In the genomic region with DNA sequence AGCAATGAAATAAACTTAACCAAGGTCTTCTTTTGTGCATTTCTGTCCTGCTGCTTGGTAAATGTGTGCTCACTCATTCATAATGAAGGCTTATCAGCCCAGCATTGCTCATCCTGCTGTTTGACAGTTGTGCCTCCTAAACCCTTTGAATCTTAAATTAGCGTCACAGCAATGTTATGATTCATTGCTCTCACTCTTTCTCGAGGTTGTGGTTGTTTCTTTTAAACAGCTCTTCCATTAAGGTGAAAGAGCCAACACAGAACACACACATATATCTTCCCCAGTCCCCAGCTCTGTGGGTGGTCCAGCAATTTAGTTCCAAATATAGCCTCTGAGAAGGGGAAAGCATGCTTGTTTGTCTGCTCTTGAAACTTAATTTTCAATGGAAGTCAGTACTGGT, we compare ENCODE assay signal across 12 cellular contexts.
A peak's percentile ranks its signal among the peaks of the same experiment; 100 is the strongest.
DNase-seq lines count a peak whose midpoint lies in the region; ATAC-seq and TF ChIP-seq lines count a peak whose summit lies in the region.
"Had no signal": no experiment of that assay in that cellular context is flagged by ENCODE, and none has a peak within 500 bp of the region (broad histone marks: within the 10 kb centered on the region; RNA-seq: fewer than 3 reads in every experiment).

No MANE protein-coding gene starts in this region.

- no peak overlapping the region for H3K4me3 ChIP-seq in BLaER1 treated with 17β-estradiol and CSF1 and Interleukin-3, amounts not matched to agents 10 nM and 100 nM
- H3K4me3 ChIP-seq in adipocyte (ENCODE audit: low read length) = no peak overlapping the region

- no peaks in the 10 kb centered on the region for H4K20me1 ChIP-seq in BLaER1 treated with 17β-estradiol and CSF1 and Interleukin-3, amounts not matched to agents 10 nM and 100 nM

- CTCF ChIA-PET in HEK293T (lab: Yijun Ruan, JAX) = no interaction called here

- no peaks in the 10 kb centered on the region for H3K36me3 ChIP-seq in BLaER1 treated with 17β-estradiol and CSF1 and Interleukin-3, amounts not matched to agents 10 nM and 100 nM
- H3K36me3 ChIP-seq in adipocyte (ENCODE audit: control insufficient read depth, insufficient read depth, low read length, severe bottlenecking) = no peaks in the 10 kb centered on the region

- H3K27ac ChIP-seq in BLaER1 treated with 17β-estradiol and CSF1 and Interleukin-3, amounts not matched to agents 10 nM and 100 nM = peak overlapping the region in 4 of 11 experiments; percentile 4 to 46 (median 29); a peak in 4 of 22 replicates

- peaks cover 13 to 25% (median 15%) of the 10 kb centered on the region in 11 experiments; a peak in 18 of 22 replicates for H3K9me3 ChIP-seq in BLaER1 treated with 17β-estradiol and CSF1 and Interleukin-3, amounts not matched to agents 10 nM and 100 nM (replicated peaks in 1 of 11)
- H3K9me3 ChIP-seq in adipocyte (ENCODE audit: control insufficient read depth, low read length) = no peaks in the 10 kb centered on the region

- H3K4me1 ChIP-seq in BLaER1 treated with 17β-estradiol and CSF1 and Interleukin-3, amounts not matched to agents 10 nM and 100 nM = peaks cover 0 to 63% (median 34%) of the 10 kb centered on the region in 10 experiments; a peak in 16 of 20 replicates
- H3K4me1 ChIP-seq in adipocyte (ENCODE audit: control insufficient read depth, insufficient read depth, low read length) = peaks cover 6% of the 10 kb centered on the region

- POLR2A ChIA-PET in HEK293T (lab: Yijun Ruan, JAX) = no interaction called here

- peak overlapping the region in 8 of 11 experiments; percentile 31 to 77 (median 60); a peak in 16 of 22 replicates for H3K4me2 ChIP-seq in BLaER1 treated with 17β-estradiol and CSF1 and Interleukin-3, amounts not matched to agents 10 nM and 100 nM

- no peak for ATAC-seq in GM21737 (IDR thresholded peaks at IDR 0.05; ENCODE audit: unreplicated experiment)
- ATAC-seq: natural killer cell had no signal

- H3K27me3 ChIP-seq in BLaER1 treated with 17β-estradiol and CSF1 and Interleukin-3, amounts not matched to agents 10 nM and 100 nM = no peaks in the 10 kb centered on the region
- H3K27me3 ChIP-seq in adipocyte (replicated peaks; ENCODE audit: control insufficient read depth, insufficient read depth, low read length) = peaks cover 11% of the 10 kb centered on the region

- DNase-seq in HEK293T (ENCODE audit: extremely low spot score) = no peak
- peak; percentile 14 for DNase-seq in adipocyte (ENCODE audit: low read depth)
- peak; percentile 69 for DNase-seq in myocyte (ENCODE audit: low read depth)
- DNase-seq in DMS79 (lab: John Stamatoyannopoulos, UW) = no peak
- DNase-seq in germinal center (ENCODE audit: low spot score) = no peak
- no peak for DNase-seq in NOMO-1 treated with DMSO at 0.1 percent for 48 hours (lab: John Stamatoyannopoulos, UW; ENCODE audit: unreplicated experiment)
- DNase-seq: activated CD4-positive, alpha-beta T cell treated with anti-CD3 and anti-CD28 coated beads, Interleukin-2, amount 10 ng/mL, durations not matched to agents 24 days and 14 days; COR-L47; natural killer cell; NCI-H510A had no signal

- H3K9ac ChIP-seq in BLaER1 treated with 17β-estradiol and CSF1 and Interleukin-3, amounts not matched to agents 10 nM and 100 nM = no peak overlapping the region; a peak in 1 of 22 replicates
- no peak overlapping the region for H3K9ac ChIP-seq in adipocyte (ENCODE audit: low read length)

TF ChIP-seq in HEK293T, 16 proteins besides CTCF, POLR2A, EP300 and RAD21:
- TF ChIP-seq, protein P1, sequence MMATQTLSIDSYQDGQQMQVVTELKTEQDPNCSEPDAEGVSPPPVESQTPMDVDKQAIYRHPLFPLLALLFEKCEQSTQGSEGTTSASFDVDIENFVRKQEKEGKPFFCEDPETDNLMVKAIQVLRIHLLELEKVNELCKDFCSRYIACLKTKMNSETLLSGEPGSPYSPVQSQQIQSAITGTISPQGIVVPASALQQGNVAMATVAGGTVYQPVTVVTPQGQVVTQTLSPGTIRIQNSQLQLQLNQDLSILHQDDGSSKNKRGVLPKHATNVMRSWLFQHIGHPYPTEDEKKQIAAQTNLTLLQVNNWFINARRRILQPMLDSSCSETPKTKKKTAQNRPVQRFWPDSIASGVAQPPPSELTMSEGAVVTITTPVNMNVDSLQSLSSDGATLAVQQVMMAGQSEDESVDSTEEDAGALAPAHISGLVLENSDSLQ (IDR thresholded peaks at IDR 0.05) = peak; percentile 53
- TF ChIP-seq NFRKB (IDR thresholded peaks at IDR 0.05) (no peak), FOXK2 (IDR thresholded peaks at IDR 0.05) (no peak)

Comparison
In these comparisons a context has a peak if more than half of its experiments do, and no peak if none do; other contexts are left out.
1. DNase-seq: peak in adipocyte (single experiment) and myocyte (single experiment); none in HEK293T (single experiment), DMS79 (single experiment), germinal center (single experiment) and NOMO-1 treated with DMSO at 0.1 percent for 48 hours (single experiment).